Comparison of ENCODE assay signal across 9 cellular contexts in genomic region chr20:13535627-13536026, GRCh38.
"Had no signal": no experiment of that assay in that cellular context is flagged by ENCODE, and none has a peak within 500 bp of the region (broad histone marks: within the 10 kb centered on the region; RNA-seq: fewer than 3 reads in every experiment).

No MANE protein-coding gene starts in this region.

- H3K4me1 ChIP-seq: HAP-1 had no signal

- H3K9ac ChIP-seq: GM23248 had no signal

- H3K27me3 Mint-ChIP-seq: IgD-negative memory B cell had no signal

- DNase-seq: GM23248, GOT3, H7, HFFc6, KBM-7 had no signal

- H3K9me3 Mint-ChIP-seq: HFFc6, IgD-negative memory B cell had no signal

- H3K36me3 ChIP-seq: HAP-1 had no signal

- H3K4me1 Mint-ChIP-seq: IgD-negative memory B cell had no signal

- H3K27ac ChIP-seq: GM23248, HL-60 had no signal

- H2AFZ ChIP-seq: GM23248 had no signal

- H3K4me3 ChIP-seq: GM23248, HAP-1 had no signal

- ATAC-seq: HCT116 had no signal

- H3K4me3 Mint-ChIP-seq: HFFc6, IgD-negative memory B cell had no signal

- H3K9me3 ChIP-seq: HAP-1 had no signal
